ENCODE assay signal across 8 cellular contexts in genomic region chr22:36144886-36145541, GRCh38. TPM values are rescaled to one million over a fixed set of nuclear protein-coding genes. Genes with fewer than 3 reads are reported as not detected.
DNase-seq lines count a peak whose midpoint lies in the region; ATAC-seq and TF ChIP-seq lines count a peak whose summit lies in the region.

No MANE protein-coding gene starts in this region.

- TF ChIP-seq CTCF in GM12872 (IDR thresholded peaks at IDR 0.05; ENCODE audit: insufficient read depth, low read depth, low read length) (peak; percentile 80), adrenal gland (IDR thresholded peaks at IDR 0.05) (peak; percentile 81 to 94 (median 88))

- H3K4me3 ChIP-seq in adrenal gland, result no peak overlapping the region

- H3K4me1 ChIP-seq in adrenal gland (replicated peaks in 1 of 2), result peaks cover 5 to 10% of the 10 kb centered on the region in 2 donors

- ATAC-seq in left cardiac atrium (peak; percentile 87 to 88), HG03095 (IDR thresholded peaks at IDR 0.05; ENCODE audit: unreplicated experiment) (no peak), GM21381 (IDR thresholded peaks at IDR 0.05; ENCODE audit: unreplicated experiment) (no peak)

- no peaks in the 10 kb centered on the region for H3K9me3 ChIP-seq in adrenal gland (replicated peaks in 1 of 3)

- intact Hi-C loops in adrenal gland (cut with DNase I), result loop anchor here in 1 of 2 donors (5.0 kb wide), 1 partner anchor 37 kb away; no protein-coding TSS in a partner anchor
- intact Hi-C loops in left cardiac atrium (cut with DNase I), result loop anchor here (2.0 to 10.0 kb wide), 5 partner anchors 36 to 340 kb away; partner anchors contain the start of gene TXN2 (in 1 of the 2)
- intact Hi-C loops in posterior cingulate gyrus (cut with DNase I), result loop anchor here (2.0 to 5.0 kb wide), 3 partner anchors 36 to 142 kb away; no protein-coding TSS in a partner anchor

- no peak for TF ChIP-seq POLR2A in adrenal gland (IDR thresholded peaks at IDR 0.05)

- DNase-seq in Ammon's horn (ENCODE audit: low spot score) (peak; percentile 83), NCI-H69 (lab: John Stamatoyannopoulos, UW) (peak; percentile 61), adrenal gland (peak; percentile 68 to 91 (median 81)), left cardiac atrium (peak; percentile 66), posterior cingulate gyrus (peak in 7 of 10 donors; percentile 56 to 95 (median 62))

- WGBS in adrenal gland, 4 donors, result 47 to 49% (median 48%) methylated on average over 9 to 12 of the region's 12 CpGs

- H3K36me3 ChIP-seq in adrenal gland (replicated peaks in 1 of 2), result peaks cover 0 to 35% of the 10 kb centered on the region in 2 donors

- peak overlapping the region in 1 of 5 donors; percentile 15 for H3K27ac ChIP-seq in adrenal gland

- no peaks in the 10 kb centered on the region for H3K27me3 ChIP-seq in adrenal gland

RNA-seq across cellular contexts. Expression of gene APOL3, which starts 15.5 kb away (rescaled TPM):
- total RNA-seq in adrenal gland, result 100 to 1,000 TPM in 1 of 8 donors, 10 to 100 TPM in 7; 20.1 to 123 (median 31.5) TPM
- polyA plus RNA-seq in adrenal gland, result 10 to 100 TPM; 21.7 to 28.5 (median 22.1) TPM
- 10 to 100 TPM; 32.2 to 33.3 TPM for total RNA-seq in left cardiac atrium

RNA-seq across cellular contexts. Expression of gene APOL4, which starts 56.6 kb away (rescaled TPM):
- total RNA-seq in adrenal gland (10 to 100 TPM in 1 of 8 donors, 1 to 10 TPM in 6, not detected in 1; 1.2 to 10.0 (median 3.9) TPM), left cardiac atrium (10 to 100 TPM; 10.8 to 11.4 TPM)
- polyA plus RNA-seq in adrenal gland, result 1 to 10 TPM; 2.1 to 3.6 (median 3.4) TPM

Comparison
In these comparisons a context has a peak if more than half of its experiments do, and no peak if none do; other contexts are left out.
1. ATAC-seq: peak in left cardiac atrium (2 of 2); none in HG03095 (single experiment) and GM21381 (single experiment).
2. Peak in every context shown above with its lines, with median percentiles within 50 percentile points of each other: DNase-seq.